ENCODE assay signal across 12 cellular contexts in the genomic region with DNA sequence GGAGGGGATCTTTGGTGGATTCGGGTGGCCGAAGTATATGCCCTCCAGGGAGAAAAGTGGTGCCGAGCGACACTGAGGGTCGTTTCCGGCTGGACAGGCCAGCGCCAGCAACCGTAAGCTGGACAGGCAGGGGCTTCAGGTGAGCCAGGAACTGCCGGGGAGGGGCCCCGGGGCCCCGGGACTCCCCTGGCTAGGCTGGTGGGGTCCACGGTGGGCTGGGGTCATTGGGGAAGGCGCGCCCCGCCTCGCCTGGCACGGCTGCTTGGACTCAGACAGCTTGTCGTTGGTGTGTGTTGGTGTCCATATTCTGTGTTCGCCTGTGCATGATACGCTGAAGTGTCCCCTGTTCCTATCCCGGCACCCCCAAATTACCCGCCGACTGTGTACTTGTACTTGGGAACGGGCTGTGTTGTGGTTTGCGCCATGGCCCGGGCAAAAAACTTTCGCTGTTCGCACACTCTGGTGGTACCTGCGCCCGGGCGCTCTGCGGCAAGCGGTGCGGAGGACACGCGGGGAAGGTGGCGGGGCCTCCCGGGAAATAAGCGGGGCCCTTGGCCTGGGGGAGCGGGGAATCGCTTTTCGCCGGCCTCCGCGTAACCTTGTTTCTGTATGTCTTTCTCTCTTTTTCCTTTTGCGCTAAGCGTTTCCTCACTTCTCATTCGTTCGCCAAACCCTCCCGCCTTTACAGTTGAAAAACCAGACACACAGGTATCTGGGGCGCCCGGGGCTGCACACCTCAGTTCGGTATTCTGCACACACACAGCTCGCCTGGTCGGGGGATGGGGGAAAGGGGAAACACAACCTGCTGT. TPM values are rescaled to one million over a fixed set of nuclear protein-coding genes. Genes with fewer than 3 reads are reported as not detected.
A peak's percentile ranks its signal among the peaks of the same experiment; 100 is the strongest.
DNase-seq lines count a peak whose midpoint lies in the region; ATAC-seq, FAIRE-seq and TF ChIP-seq lines count a peak whose summit lies in the region.
"Had no signal": no experiment of that assay in that cellular context is flagged by ENCODE, and none has a peak within 500 bp of the region (broad histone marks: within the 10 kb centered on the region; RNA-seq: fewer than 3 reads in every experiment).

No MANE protein-coding gene starts in this region.

- peaks cover 15% of the 10 kb centered on the region for H3K4me1 Mint-ChIP-seq in activated naive CD4-positive, alpha-beta T cell treated with anti-CD3 and anti-CD28 coated beads, Interleukin-2, amount 50 U/mL, for 24 hours
- peaks cover 28% of the 10 kb centered on the region for H3K4me1 Mint-ChIP-seq in activated naive CD4-positive, alpha-beta T cell treated with anti-CD3 and anti-CD28 coated beads, Interleukin-2, amount 10 ng/mL, durations not matched to agents 7 days and 5 days
- H3K4me1 Mint-ChIP-seq in WTC11: peaks cover 46% of the 10 kb centered on the region
- H3K4me1 Mint-ChIP-seq in stimulated activated naive B cell treated with anti-CD40 and anti-IgM and Interleukin-4, amounts not matched to agents 10 μg/mL and 1 μg/mL and 100 μg/mL, for 72 hours: peaks cover 18 to 32% of the 10 kb centered on the region in 2 donors

- no peak for FAIRE-seq in small intestine (lab: Jason Lieb, UNC)

- TF ChIP-seq CTCF in WTC11 (IDR thresholded peaks at IDR 0.05): no peak

- H3K27ac ChIP-seq in iPS-18a (ENCODE audit: low read length) (no peak overlapping the region), small intestine (ENCODE audit: low read depth in 1 of 2, low read length in 1 of 2) (no peak overlapping the region)

- no peaks in the 10 kb centered on the region for H3K36me3 ChIP-seq in iPS-18a (ENCODE audit: control insufficient read depth, low read depth, low read length)
- no peaks in the 10 kb centered on the region for H3K36me3 ChIP-seq in small intestine (ENCODE audit: control insufficient read depth in 2 of 2, insufficient read depth in 2 of 2, low read length in 2 of 2)

- H3K27me3 ChIP-seq in iPS-18a (ENCODE audit: control insufficient read depth, insufficient read depth, low read length): peaks cover 52% of the 10 kb centered on the region
- peaks cover 0 to 27% of the 10 kb centered on the region in 2 donors for H3K27me3 ChIP-seq in small intestine (ENCODE audit: control insufficient read depth in 2 of 2, insufficient read depth in 2 of 2, low read length in 2 of 2)

- H3K27me3 Mint-ChIP-seq in activated naive CD4-positive, alpha-beta T cell treated with anti-CD3 and anti-CD28 coated beads, Interleukin-2, amount 50 U/mL, for 24 hours: peaks cover 11% of the 10 kb centered on the region
- peaks cover 82% of the 10 kb centered on the region for H3K27me3 Mint-ChIP-seq in activated naive CD4-positive, alpha-beta T cell treated with anti-CD3 and anti-CD28 coated beads, Interleukin-2, amount 10 ng/mL, durations not matched to agents 7 days and 5 days
- peaks cover 72% of the 10 kb centered on the region for H3K27me3 Mint-ChIP-seq in WTC11 (ENCODE audit: low read depth)
- H3K27me3 Mint-ChIP-seq in stimulated activated naive B cell treated with anti-CD40 and anti-IgM and Interleukin-4, amounts not matched to agents 10 μg/mL and 1 μg/mL and 100 μg/mL, for 72 hours: peaks cover 38 to 71% of the 10 kb centered on the region in 2 donors

- no peaks in the 10 kb centered on the region for H3K4me1 ChIP-seq in iPS-18a (ENCODE audit: control insufficient read depth, low read depth, low read length)
- no peaks in the 10 kb centered on the region for H3K4me1 ChIP-seq in small intestine (ENCODE audit: control insufficient read depth in 2 of 2, insufficient read depth in 1 of 2, low read depth in 1 of 2, low read length in 1 of 2)

- H3K9ac ChIP-seq in iPS-18a (ENCODE audit: low read length): no peak overlapping the region

- no peaks in the 10 kb centered on the region for H3K9me3 Mint-ChIP-seq in activated naive CD4-positive, alpha-beta T cell treated with anti-CD3 and anti-CD28 coated beads, Interleukin-2, amount 50 U/mL, for 24 hours
- no peaks in the 10 kb centered on the region for H3K9me3 Mint-ChIP-seq in activated naive CD4-positive, alpha-beta T cell treated with anti-CD3 and anti-CD28 coated beads, Interleukin-2, amount 10 ng/mL, durations not matched to agents 7 days and 5 days
- H3K9me3 Mint-ChIP-seq in WTC11: no peaks in the 10 kb centered on the region
- H3K9me3 Mint-ChIP-seq in stimulated activated naive B cell treated with anti-CD40 and anti-IgM and Interleukin-4, amounts not matched to agents 10 μg/mL and 1 μg/mL and 100 μg/mL, for 72 hours: peaks cover 0 to 5% of the 10 kb centered on the region in 2 donors

- H3K36me3 Mint-ChIP-seq in activated naive CD4-positive, alpha-beta T cell treated with anti-CD3 and anti-CD28 coated beads, Interleukin-2, amount 50 U/mL, for 24 hours: peaks cover 1% of the 10 kb centered on the region
- no peaks in the 10 kb centered on the region for H3K36me3 Mint-ChIP-seq in activated naive CD4-positive, alpha-beta T cell treated with anti-CD3 and anti-CD28 coated beads, Interleukin-2, amount 10 ng/mL, durations not matched to agents 7 days and 5 days
- H3K36me3 Mint-ChIP-seq in WTC11: peaks cover 2% of the 10 kb centered on the region; the same call in 1 of the 2 replicates
- H3K36me3 Mint-ChIP-seq in stimulated activated naive B cell treated with anti-CD40 and anti-IgM and Interleukin-4, amounts not matched to agents 10 μg/mL and 1 μg/mL and 100 μg/mL, for 72 hours: peaks cover 2% of the 10 kb centered on the region in 2 donors

- H3K27ac Mint-ChIP-seq in activated naive CD4-positive, alpha-beta T cell treated with anti-CD3 and anti-CD28 coated beads, Interleukin-2, amount 50 U/mL, for 24 hours: no peak overlapping the region
- H3K27ac Mint-ChIP-seq in activated naive CD4-positive, alpha-beta T cell treated with anti-CD3 and anti-CD28 coated beads, Interleukin-2, amount 10 ng/mL, durations not matched to agents 7 days and 5 days: no peak overlapping the region
- no peak overlapping the region for H3K27ac Mint-ChIP-seq in WTC11
- H3K27ac Mint-ChIP-seq in stimulated activated naive B cell treated with anti-CD40 and anti-IgM and Interleukin-4, amounts not matched to agents 10 μg/mL and 1 μg/mL and 100 μg/mL, for 72 hours: no peak overlapping the region

- CTCF ChIA-PET in activated naive CD4-positive, alpha-beta T cell treated with anti-CD3 and anti-CD28 coated beads, Interleukin-2, amount 10 ng/mL, durations not matched to agents 7 days and 5 days (lab: Charles Lee): no interaction called here
- CTCF ChIA-PET in WTC11 (lab: Charles Lee): interaction anchor here (0.6 to 1.0 kb wide), 2 partner anchors 14 to 165 kb away, joined by 4 to 5 read pairs; no protein-coding TSS in a partner anchor

- ATAC-seq in WTC11 (no peak), GM21737 (IDR thresholded peaks at IDR 0.05; ENCODE audit: unreplicated experiment) (no peak)
- no peak for ATAC-seq in stimulated activated naive B cell treated with anti-CD40 and anti-IgM and Interleukin-4, amounts not matched to agents 10 μg/mL and 1 μg/mL and 100 μg/mL, for 72 hours (replicated peaks)

- H3K4me3 Mint-ChIP-seq in activated naive CD4-positive, alpha-beta T cell treated with anti-CD3 and anti-CD28 coated beads, Interleukin-2, amount 50 U/mL, for 24 hours: peak overlapping the region; percentile 56
- H3K4me3 Mint-ChIP-seq in activated naive CD4-positive, alpha-beta T cell treated with anti-CD3 and anti-CD28 coated beads, Interleukin-2, amount 10 ng/mL, durations not matched to agents 7 days and 5 days: no peak overlapping the region
- peak overlapping the region; percentile 72 for H3K4me3 Mint-ChIP-seq in WTC11
- peak overlapping the region; percentile 24 to 30 for H3K4me3 Mint-ChIP-seq in stimulated activated naive B cell treated with anti-CD40 and anti-IgM and Interleukin-4, amounts not matched to agents 10 μg/mL and 1 μg/mL and 100 μg/mL, for 72 hours

- H3K4me3 ChIP-seq in iPS-18a (ENCODE audit: low read length) (peak overlapping the region; percentile 53), small intestine (ENCODE audit: low read depth in 1 of 2, low read length in 2 of 2) (no peak overlapping the region)

- POLR2A ChIA-PET in WTC11 (lab: Charles Lee): no interaction called here

- H3K9me3 ChIP-seq in iPS-18a (ENCODE audit: control insufficient read depth, low read depth, low read length) (no peaks in the 10 kb centered on the region), small intestine (ENCODE audit: control insufficient read depth, low read depth) (no peaks in the 10 kb centered on the region)

- WGBS in small intestine, 3 donors: 54 to 58% (median 57%) methylated on average over 52 to 55 of the region's 55 CpGs

- DNase-seq in activated naive CD4-positive, alpha-beta T cell treated with anti-CD3 and anti-CD28 coated beads, Interleukin-2, amount 10 ng/mL, durations not matched to agents 7 days and 5 days: no peak
- no peak for DNase-seq in WTC11 (ENCODE audit: low spot score)
- DNase-seq in stimulated activated naive B cell treated with anti-CD40 and anti-IgM and Interleukin-4, amounts not matched to agents 10 μg/mL and 1 μg/mL and 100 μg/mL, for 72 hours: no peak
- no peak for DNase-seq in small intestine
- no peak for DNase-seq in glomerular visceral epithelial cell (ENCODE audit: extremely low spot score)
- DNase-seq: activated CD8-positive, alpha-beta memory T cell treated with anti-CD3 and anti-CD28 coated beads, Interleukin-2, amount 50 U/mL, for 48 hours; central memory CD4-positive, alpha-beta T cell; NCI-H774; stimulated activated CD4-positive, alpha-beta T cell treated with anti-CD3 and anti-CD28 coated beads, Interleukin-12 subunit alpha, Interleukin-12 subunit beta, amount 100 ng/mL, for 4 hours had no signal

TF ChIP-seq in WTC11, 78 proteins besides CTCF, POLR2A, EP300 and RAD21 (continues in another document):
- TF ChIP-seq, protein P1, sequence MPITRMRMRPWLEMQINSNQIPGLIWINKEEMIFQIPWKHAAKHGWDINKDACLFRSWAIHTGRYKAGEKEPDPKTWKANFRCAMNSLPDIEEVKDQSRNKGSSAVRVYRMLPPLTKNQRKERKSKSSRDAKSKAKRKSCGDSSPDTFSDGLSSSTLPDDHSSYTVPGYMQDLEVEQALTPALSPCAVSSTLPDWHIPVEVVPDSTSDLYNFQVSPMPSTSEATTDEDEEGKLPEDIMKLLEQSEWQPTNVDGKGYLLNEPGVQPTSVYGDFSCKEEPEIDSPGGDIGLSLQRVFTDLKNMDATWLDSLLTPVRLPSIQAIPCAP (CRISPR knock-in tag; IDR thresholded peaks at IDR 0.05): no peak
- TF ChIP-seq RELA (CRISPR knock-in tag; IDR thresholded peaks at IDR 0.05; ENCODE audit: borderline replicate concordance): no peak
- TF ChIP-seq, protein P2, sequence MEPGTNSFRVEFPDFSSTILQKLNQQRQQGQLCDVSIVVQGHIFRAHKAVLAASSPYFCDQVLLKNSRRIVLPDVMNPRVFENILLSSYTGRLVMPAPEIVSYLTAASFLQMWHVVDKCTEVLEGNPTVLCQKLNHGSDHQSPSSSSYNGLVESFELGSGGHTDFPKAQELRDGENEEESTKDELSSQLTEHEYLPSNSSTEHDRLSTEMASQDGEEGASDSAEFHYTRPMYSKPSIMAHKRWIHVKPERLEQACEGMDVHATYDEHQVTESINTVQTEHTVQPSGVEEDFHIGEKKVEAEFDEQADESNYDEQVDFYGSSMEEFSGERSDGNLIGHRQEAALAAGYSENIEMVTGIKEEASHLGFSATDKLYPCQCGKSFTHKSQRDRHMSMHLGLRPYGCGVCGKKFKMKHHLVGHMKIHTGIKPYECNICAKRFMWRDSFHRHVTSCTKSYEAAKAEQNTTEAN (CRISPR knock-in tag; IDR thresholded peaks at IDR 0.05): no peak

RNA-seq across cellular contexts. Expression of a gene that starts 3.2 kb away (rescaled TPM):
- 868 to 954 TPM (median 912 TPM) in 3 replicates for total RNA-seq in WTC11 (2021)
- polyA plus RNA-seq in small intestine: 100 to 1,000 TPM; 493 to 875 (median 519) TPM

RNA-seq across cellular contexts. Expression of a gene that starts 5.0 kb away (rescaled TPM):
- 12.2 to 13.4 TPM (median 12.8 TPM) in 3 replicates for total RNA-seq in WTC11 (2021)
- under 1 TPM in 1 of 3 donors, not detected in 2; 0.37 TPM for polyA plus RNA-seq in small intestine
